8 cellular contexts compared by ENCODE assay signal in the genomic region with DNA sequence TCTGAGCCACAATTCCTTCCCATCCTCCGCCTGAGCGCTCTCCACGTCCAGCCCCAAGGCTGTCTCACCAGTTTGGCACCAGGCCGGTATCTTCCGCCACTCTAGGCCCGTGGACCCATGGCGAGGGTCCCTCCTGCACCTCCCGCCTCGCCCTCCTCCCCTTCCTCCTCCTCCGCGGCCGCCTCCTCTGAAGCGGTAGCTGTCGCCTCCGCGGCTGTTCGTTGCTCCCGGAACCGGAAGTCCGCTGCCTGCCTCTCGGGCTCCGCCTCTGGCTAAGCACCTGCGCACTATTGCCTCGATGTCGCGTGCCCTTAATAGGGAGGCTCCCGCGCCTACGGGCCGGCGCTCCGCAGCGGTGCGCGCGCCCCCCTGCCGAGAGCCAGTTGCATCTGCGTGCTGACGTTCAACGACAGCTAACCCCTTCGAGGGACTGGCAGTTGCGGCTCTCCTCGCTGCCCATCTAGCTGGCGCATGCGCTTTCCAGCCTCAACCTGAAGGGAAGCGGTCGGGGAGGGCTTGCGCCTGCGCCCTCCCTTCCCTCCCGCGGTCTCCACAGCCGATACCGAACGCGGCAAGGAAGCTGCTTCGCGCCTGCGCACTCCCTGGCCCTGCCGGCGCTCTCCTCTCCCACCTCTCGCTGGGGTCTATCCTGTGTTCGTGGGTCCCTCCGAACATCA. TPM values are rescaled to one million over a fixed set of nuclear protein-coding genes. Genes with fewer than 3 reads are reported as not detected.
A peak's percentile ranks its signal among the peaks of the same experiment; 100 is the strongest.
DNase-seq lines count a peak whose midpoint lies in the region; ATAC-seq and TF ChIP-seq lines count a peak whose summit lies in the region.

A gene with protein sequence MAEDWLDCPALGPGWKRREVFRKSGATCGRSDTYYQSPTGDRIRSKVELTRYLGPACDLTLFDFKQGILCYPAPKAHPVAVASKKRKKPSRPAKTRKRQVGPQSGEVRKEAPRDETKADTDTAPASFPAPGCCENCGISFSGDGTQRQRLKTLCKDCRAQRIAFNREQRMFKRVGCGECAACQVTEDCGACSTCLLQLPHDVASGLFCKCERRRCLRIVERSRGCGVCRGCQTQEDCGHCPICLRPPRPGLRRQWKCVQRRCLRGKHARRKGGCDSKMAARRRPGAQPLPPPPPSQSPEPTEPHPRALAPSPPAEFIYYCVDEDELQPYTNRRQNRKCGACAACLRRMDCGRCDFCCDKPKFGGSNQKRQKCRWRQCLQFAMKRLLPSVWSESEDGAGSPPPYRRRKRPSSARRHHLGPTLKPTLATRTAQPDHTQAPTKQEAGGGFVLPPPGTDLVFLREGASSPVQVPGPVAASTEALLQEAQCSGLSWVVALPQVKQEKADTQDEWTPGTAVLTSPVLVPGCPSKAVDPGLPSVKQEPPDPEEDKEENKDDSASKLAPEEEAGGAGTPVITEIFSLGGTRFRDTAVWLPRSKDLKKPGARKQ (minus strand): TSS at position 229 of the 677 bp plus-strand sequence. CDS start 1,531 bp downstream, outside the sequence.

- DNase-seq in GM10248 (ENCODE audit: extremely low spot score): peak; percentile 98
- peak; percentile 99 for DNase-seq in NCI-H1092 (lab: John Stamatoyannopoulos, UW)
- peak; percentile 97 for DNase-seq in germinal center (ENCODE audit: low spot score)
- peak; percentile 92 to 100 (median 98) for DNase-seq in nucleus accumbens (lab: John Stamatoyannopoulos, UW)
- DNase-seq in suprapubic skin (ENCODE audit: low spot score in 2 of 2): peak; percentile 98 to 99

- H3K27ac Mint-ChIP-seq in activated naive CD4-positive, alpha-beta T cell treated with anti-CD3 and anti-CD28 coated beads, Interleukin-2, amount 50 U/mL, for 24 hours: peak within 1 kb of the TSS; percentile 92

- H3K4me1 Mint-ChIP-seq in activated naive CD4-positive, alpha-beta T cell treated with anti-CD3 and anti-CD28 coated beads, Interleukin-2, amount 50 U/mL, for 24 hours: peaks cover 39% of the 10 kb centered on the region

- H3K27ac ChIP-seq in suprapubic skin: peak within 1 kb of the TSS; percentile 89

- peak; percentile 84 for ATAC-seq in HG02588 (IDR thresholded peaks at IDR 0.05; ENCODE audit: unreplicated experiment)
- ATAC-seq in SK-N-SH treated with all-trans-retinoic acid at 6 μM for 48 hours: peak; percentile 96

- peak within 1 kb of the TSS; percentile 74 for H3K4me3 ChIP-seq in suprapubic skin

- H3K36me3 ChIP-seq in suprapubic skin: peaks cover 45% of the 10 kb centered on the region

- no peaks in the 10 kb centered on the region for H3K9me3 ChIP-seq in suprapubic skin

- TF ChIP-seq CTCF in GM10248 (IDR thresholded peaks at IDR 0.05; ENCODE audit: control extremely low read depth, extremely low read depth, low read depth, missing control alignments) (no peak), suprapubic skin (IDR thresholded peaks at IDR 0.05) (peak in 1 of 2 donors; percentile 46)

- H3K36me3 Mint-ChIP-seq in activated naive CD4-positive, alpha-beta T cell treated with anti-CD3 and anti-CD28 coated beads, Interleukin-2, amount 50 U/mL, for 24 hours: peaks cover 23% of the 10 kb centered on the region

- CTCF ChIA-PET in GM10248 (lab: Yijun Ruan, JAX): interaction anchor here (0.9 to 4.5 kb wide), 7 partner anchors 9 to 75 kb away, joined by 3 to 49 read pairs (median 3); a partner anchor contains a TSS

- WGBS in suprapubic skin: 0% methylated on average over 29 of the region's 63 CpGs

- peak within 1 kb of the TSS; percentile 91 for H3K4me3 Mint-ChIP-seq in activated naive CD4-positive, alpha-beta T cell treated with anti-CD3 and anti-CD28 coated beads, Interleukin-2, amount 50 U/mL, for 24 hours

- TF ChIP-seq POLR2A in suprapubic skin (IDR thresholded peaks at IDR 0.05): peak in 1 of 2 donors; percentile 78

- peaks cover 35% of the 10 kb centered on the region for H3K4me1 ChIP-seq in suprapubic skin

- H3K9me3 Mint-ChIP-seq in activated naive CD4-positive, alpha-beta T cell treated with anti-CD3 and anti-CD28 coated beads, Interleukin-2, amount 50 U/mL, for 24 hours: no peaks in the 10 kb centered on the region

- POLR2A ChIA-PET in GM10248 (lab: Yijun Ruan, JAX): interaction anchor here (0.6 to 1.0 kb wide), 6 partner anchors 8 to 849 kb away, joined by 3 to 4 read pairs (median 3); a partner anchor contains a TSS

- no peaks in the 10 kb centered on the region for H3K27me3 ChIP-seq in suprapubic skin

- TF ChIP-seq EP300 in suprapubic skin (IDR thresholded peaks at IDR 0.05): no peak

- no peaks in the 10 kb centered on the region for H3K27me3 Mint-ChIP-seq in activated naive CD4-positive, alpha-beta T cell treated with anti-CD3 and anti-CD28 coated beads, Interleukin-2, amount 50 U/mL, for 24 hours

TF ChIP-seq in SK-N-SH treated with all-trans-retinoic acid at 6 μM for 48 hours, 23 proteins besides CTCF, POLR2A, EP300 and RAD21:
- TF ChIP-seq, protein P1, sequence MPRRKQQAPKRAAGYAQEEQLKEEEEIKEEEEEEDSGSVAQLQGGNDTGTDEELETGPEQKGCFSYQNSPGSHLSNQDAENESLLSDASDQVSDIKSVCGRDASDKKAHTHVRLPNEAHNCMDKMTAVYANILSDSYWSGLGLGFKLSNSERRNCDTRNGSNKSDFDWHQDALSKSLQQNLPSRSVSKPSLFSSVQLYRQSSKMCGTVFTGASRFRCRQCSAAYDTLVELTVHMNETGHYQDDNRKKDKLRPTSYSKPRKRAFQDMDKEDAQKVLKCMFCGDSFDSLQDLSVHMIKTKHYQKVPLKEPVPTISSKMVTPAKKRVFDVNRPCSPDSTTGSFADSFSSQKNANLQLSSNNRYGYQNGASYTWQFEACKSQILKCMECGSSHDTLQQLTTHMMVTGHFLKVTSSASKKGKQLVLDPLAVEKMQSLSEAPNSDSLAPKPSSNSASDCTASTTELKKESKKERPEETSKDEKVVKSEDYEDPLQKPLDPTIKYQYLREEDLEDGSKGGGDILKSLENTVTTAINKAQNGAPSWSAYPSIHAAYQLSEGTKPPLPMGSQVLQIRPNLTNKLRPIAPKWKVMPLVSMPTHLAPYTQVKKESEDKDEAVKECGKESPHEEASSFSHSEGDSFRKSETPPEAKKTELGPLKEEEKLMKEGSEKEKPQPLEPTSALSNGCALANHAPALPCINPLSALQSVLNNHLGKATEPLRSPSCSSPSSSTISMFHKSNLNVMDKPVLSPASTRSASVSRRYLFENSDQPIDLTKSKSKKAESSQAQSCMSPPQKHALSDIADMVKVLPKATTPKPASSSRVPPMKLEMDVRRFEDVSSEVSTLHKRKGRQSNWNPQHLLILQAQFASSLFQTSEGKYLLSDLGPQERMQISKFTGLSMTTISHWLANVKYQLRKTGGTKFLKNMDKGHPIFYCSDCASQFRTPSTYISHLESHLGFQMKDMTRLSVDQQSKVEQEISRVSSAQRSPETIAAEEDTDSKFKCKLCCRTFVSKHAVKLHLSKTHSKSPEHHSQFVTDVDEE (CRISPR knock-in tag; IDR thresholded peaks at IDR 0.05): no peak
- TF ChIP-seq, protein P2, sequence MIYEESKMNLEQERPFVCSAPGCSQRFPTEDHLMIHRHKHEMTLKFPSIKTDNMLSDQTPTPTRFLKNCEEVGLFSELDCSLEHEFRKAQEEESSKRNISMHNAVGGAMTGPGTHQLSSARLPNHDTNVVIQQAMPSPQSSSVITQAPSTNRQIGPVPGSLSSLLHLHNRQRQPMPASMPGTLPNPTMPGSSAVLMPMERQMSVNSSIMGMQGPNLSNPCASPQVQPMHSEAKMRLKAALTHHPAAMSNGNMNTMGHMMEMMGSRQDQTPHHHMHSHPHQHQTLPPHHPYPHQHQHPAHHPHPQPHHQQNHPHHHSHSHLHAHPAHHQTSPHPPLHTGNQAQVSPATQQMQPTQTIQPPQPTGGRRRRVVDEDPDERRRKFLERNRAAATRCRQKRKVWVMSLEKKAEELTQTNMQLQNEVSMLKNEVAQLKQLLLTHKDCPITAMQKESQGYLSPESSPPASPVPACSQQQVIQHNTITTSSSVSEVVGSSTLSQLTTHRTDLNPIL (CRISPR knock-in tag; IDR thresholded peaks at IDR 0.05; ENCODE audit: low read depth): no peak
- peak; percentile 27; the same call in 1 of the 2 replicates for TF ChIP-seq SNAI2 (CRISPR knock-in tag; IDR thresholded peaks at IDR 0.05)

RNA-seq across cellular contexts. Expression of the gene that starts here (rescaled TPM):
- total RNA-seq in suprapubic skin: 100 to 1,000 TPM; 107 to 145 (median 110) TPM

Comparison
In these comparisons a context has a peak if more than half of its experiments do, and no peak if none do; other contexts are left out.
1. Peak in every context shown above with its lines: DNase-seq, ATAC-seq, H3K4me3 ChIP-seq and H3K27ac ChIP-seq.